ENCODE assay signal across 8 cellular contexts in the genomic region with DNA sequence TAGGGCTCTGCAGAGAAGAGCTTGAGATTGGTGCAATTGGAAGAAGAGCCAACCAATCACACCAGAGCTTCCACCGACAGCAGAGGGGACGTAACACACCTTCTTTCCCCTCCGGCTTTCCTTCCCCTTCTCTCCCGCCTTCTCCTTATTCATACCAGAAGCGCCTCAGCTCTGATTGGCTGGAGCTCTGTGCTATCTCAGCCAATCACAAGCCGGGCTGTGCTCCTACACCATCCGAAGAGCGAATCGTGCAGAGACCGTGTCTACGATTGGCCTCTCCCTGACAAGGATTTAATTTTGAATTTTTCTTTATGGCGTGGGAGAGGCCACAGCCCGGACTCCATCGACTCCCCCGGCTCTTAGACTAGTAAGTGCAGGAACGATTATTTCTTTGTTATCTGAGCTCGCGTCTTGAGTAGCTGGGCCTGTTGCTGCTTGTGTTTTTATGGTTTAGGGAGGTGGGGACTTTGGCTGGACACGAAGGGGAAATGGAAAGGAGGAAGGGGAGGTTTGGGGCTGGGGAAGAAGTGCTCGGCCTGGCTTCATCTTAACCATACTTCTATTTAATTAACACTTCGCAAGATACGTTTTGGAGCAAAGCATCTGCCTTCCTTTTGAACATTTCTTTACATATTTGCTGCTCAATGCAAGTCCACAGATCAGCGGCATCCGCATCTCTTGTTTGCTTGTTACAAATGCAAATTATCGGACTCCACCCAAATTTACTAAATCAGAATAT. TPM values are rescaled to one million over a fixed set of nuclear protein-coding genes. Genes with fewer than 3 reads are reported as not detected.
DNase-seq lines count a peak whose midpoint lies in the region; ATAC-seq and TF ChIP-seq lines count a peak whose summit lies in the region.

Gene PRR11, plus strand, starts transcription at position 308 of the 739 bp plus-strand sequence. CDS start 14,007 bp downstream, outside the sequence.

- peaks cover 13% of the 10 kb centered on the region; the same call in 1 of the 2 replicates for H4K20me1 ChIP-seq in OCI-LY7 (ENCODE audit: insufficient read depth, low read length)

- no peaks in the 10 kb centered on the region for H3K9me2 ChIP-seq in OCI-LY7 (ENCODE audit: insufficient read depth, low read length)

- intact Hi-C loops in OCI-LY7 (cut with micrococcal nuclease; ENCODE audit: unreplicated experiment), result loop anchor here (1.0 to 10.0 kb wide), 4 partner anchors 49 to 821 kb away; partner anchors contain the start of genes RPS6KB1, TRIM37 and TUBD1

- H3K4me1 ChIP-seq in OCI-LY7 (ENCODE audit: insufficient read depth, low read length, poor library complexity, severe bottlenecking), result peaks cover 68% of the 10 kb centered on the region

- peak; percentile 100 for DNase-seq in Caki2 (ENCODE audit: low read depth)
- peak; percentile 98 for DNase-seq in HS-27A (ENCODE audit: low read depth)
- peak; percentile 99 for DNase-seq in OCI-LY7 (ENCODE audit: low spot score)
- peak; percentile 76 for DNase-seq in activated T-cell treated with anti-CD3 and anti-CD28 coated beads for 1 hour (ENCODE audit: low read depth)
- peak; percentile 100 for DNase-seq in erythroblast (lab: John Stamatoyannopoulos, UW)
- peak; percentile 98 for DNase-seq in mucosa of gallbladder (ENCODE audit: low spot score)
- peak; percentile 87 to 91 for DNase-seq in stimulated activated CD8-positive, alpha-beta memory T cell treated with anti-CD3 and anti-CD28 coated beads, Interleukin-7, amount 100 ng/mL, for 4 hours (ENCODE audit: low read depth in 2 of 2)

- peak within 1 kb of the TSS; percentile 61 for H2AFZ ChIP-seq in OCI-LY7 (ENCODE audit: low read length)

- H3K36me3 ChIP-seq in OCI-LY7 (ENCODE audit: insufficient read depth, low read length), result peaks cover 40% of the 10 kb centered on the region

- peak within 1 kb of the TSS; percentile 94 for H3K4me3 ChIP-seq in OCI-LY7 (ENCODE audit: low read depth, low read length, poor library complexity, severe bottlenecking)

- no peak for TF ChIP-seq CTCF in OCI-LY7 (conservative IDR thresholded peaks at IDR 0.05; ENCODE audit: low read length)

- H3K79me2 ChIP-seq in OCI-LY7 (ENCODE audit: insufficient read depth, low read depth, low read length), result peaks cover 91% of the 10 kb centered on the region

- in situ Hi-C loops in Caki2 (cut with HindIII; ENCODE audit: low pct_unique_long_range_greater_than_20kb, low sequenced_read_pairs), result no loop called here

- CTCF ChIA-PET in OCI-LY7 (lab: Charles Lee; ENCODE audit: unreplicated experiment), result interaction anchor here (0.6 to 1.3 kb wide), 2 partner anchors 10 to 575 kb away, joined by 3 to 5 read pairs; no protein-coding TSS in a partner anchor

- no peaks in the 10 kb centered on the region for H3K9me3 ChIP-seq in OCI-LY7 (ENCODE audit: low read length)

- BruUV-seq in OCI-LY7 (replicated peaks; lab: Mats Ljungman, UMichigan), result no TSS peak

- H3K27ac ChIP-seq in OCI-LY7 (ENCODE audit: low read depth, low read length, poor library complexity, severe bottlenecking), result peak within 1 kb of the TSS; percentile 91

- peak within 1 kb of the TSS; percentile 83 for H3K4me2 ChIP-seq in OCI-LY7 (ENCODE audit: low read length)

- ATAC-seq in GM21360 (IDR thresholded peaks at IDR 0.05; ENCODE audit: unreplicated experiment), result peak; percentile 88

- POLR2A ChIA-PET in OCI-LY7 (lab: Charles Lee), result interaction anchor here (0.5 to 1.5 kb wide), 11 partner anchors 10 to 525 kb away, joined by 3 to 7 read pairs (median 4); no protein-coding TSS in a partner anchor

- TF ChIP-seq POLR2A in erythroblast (IDR thresholded peaks at IDR 0.05; ENCODE audit: low read length), result no peak

RNA-seq across cellular contexts. Expression of gene PRR11, which starts in this region (rescaled TPM):
- 20.5 and 2,299 TPM in 2 replicates for total RNA-seq in Caki2 (2014; rRNA removed; shearing (Covaris generic); ENCODE audit: low replicate concordance)
- total RNA-seq in OCI-LY7 (2014; rRNA removed; shearing (Covaris generic)), result 21.9 and 27.3 TPM in 2 replicates
- total RNA-seq in OCI-LY7 (2022), result 106 and 123 TPM in 2 replicates
- 2.0 TPM for total RNA-seq in mucosa of gallbladder

Comparison
In these comparisons a context has a peak if more than half of its experiments do, and no peak if none do; other contexts are left out.
1. Peak in every context shown above with its lines: DNase-seq, ATAC-seq, H3K4me3 ChIP-seq and H3K27ac ChIP-seq.